In genomic region chr2:182763311-182763912, GRCh38 we compare ENCODE assay signal across 8 cellular contexts. TPM values are rescaled to one million over a fixed set of nuclear protein-coding genes. Genes with fewer than 3 reads are reported as not detected.
DNase-seq lines count a peak whose midpoint lies in the region; ATAC-seq, FAIRE-seq and TF ChIP-seq lines count a peak whose summit lies in the region.

No MANE protein-coding gene starts in this region.

- no peak overlapping the region for H3K27ac ChIP-seq in suprapubic skin

- peak; percentile 59 for FAIRE-seq in A204.1 (lab: Jason Lieb, UNC)

- H3K36me3 ChIP-seq in suprapubic skin: peaks cover 38% of the 10 kb centered on the region

- WGBS in suprapubic skin: 61% methylated on average over 11 of the region's 11 CpGs

- no peaks in the 10 kb centered on the region for H3K9me3 ChIP-seq in suprapubic skin

- TF ChIP-seq EP300 in suprapubic skin (IDR thresholded peaks at IDR 0.05): no peak

- H3K4me1 ChIP-seq in suprapubic skin: no peaks in the 10 kb centered on the region

- DNase-seq in GM13977 (ENCODE audit: low spot score) (no peak), NCI-H1105 treated with DMSO at 0.1 percent for 48 hours (lab: John Stamatoyannopoulos, UW) (peak; percentile 27), astrocyte of the spinal cord (ENCODE audit: low read depth, low spot score) (peak; percentile 62), left kidney (ENCODE audit: low read depth, low spot score) (peak; percentile 74), suprapubic skin (ENCODE audit: low spot score in 2 of 2) (no peak), AML-193 (lab: John Stamatoyannopoulos, UW) (no peak)

- H3K4me3 ChIP-seq in astrocyte of the spinal cord (ENCODE audit: low read depth, low read length) (no peak overlapping the region), suprapubic skin (no peak overlapping the region)

- no peak for ATAC-seq in HG02981 (IDR thresholded peaks at IDR 0.05; ENCODE audit: unreplicated experiment)

- TF ChIP-seq CTCF in GM13977 (IDR thresholded peaks at IDR 0.05; ENCODE audit: extremely low read depth, insufficient read depth, missing control alignments): peak; percentile 58
- TF ChIP-seq CTCF in astrocyte of the spinal cord (IDR thresholded peaks at IDR 0.05; ENCODE audit: low read depth, low read length): peak; percentile 69
- TF ChIP-seq CTCF in suprapubic skin (IDR thresholded peaks at IDR 0.05): peak in 1 of 2 donors; percentile 47

- in situ Hi-C loops in GM13977 (cut with MboI; ENCODE audit: low pct_unique_long_range_greater_than_20kb, low sequenced_read_pairs, unreplicated experiment) (no loop called here), astrocyte of the spinal cord (cut with HindIII; ENCODE audit: low sequenced_read_pairs) (no loop called here)

- H3K27me3 ChIP-seq in suprapubic skin: no peaks in the 10 kb centered on the region

- no peak for TF ChIP-seq POLR2A in suprapubic skin (IDR thresholded peaks at IDR 0.05)

RNA-seq across cellular contexts. Expression of gene DNAJC10, which starts 47.4 kb away (rescaled TPM):
- total RNA-seq in suprapubic skin: 10 to 100 TPM; 25.5 to 33.4 (median 29.0) TPM

Comparison
In these comparisons a context has a peak if more than half of its experiments do, and no peak if none do; other contexts are left out.
1. DNase-seq: peak in NCI-H1105 treated with DMSO at 0.1 percent for 48 hours (single experiment), astrocyte of the spinal cord (single experiment) and left kidney (single experiment); none in GM13977 (single experiment), suprapubic skin (0 of 2) and AML-193 (0 of 2).